ENCODE assay signal across 8 cellular contexts in the genomic region with DNA sequence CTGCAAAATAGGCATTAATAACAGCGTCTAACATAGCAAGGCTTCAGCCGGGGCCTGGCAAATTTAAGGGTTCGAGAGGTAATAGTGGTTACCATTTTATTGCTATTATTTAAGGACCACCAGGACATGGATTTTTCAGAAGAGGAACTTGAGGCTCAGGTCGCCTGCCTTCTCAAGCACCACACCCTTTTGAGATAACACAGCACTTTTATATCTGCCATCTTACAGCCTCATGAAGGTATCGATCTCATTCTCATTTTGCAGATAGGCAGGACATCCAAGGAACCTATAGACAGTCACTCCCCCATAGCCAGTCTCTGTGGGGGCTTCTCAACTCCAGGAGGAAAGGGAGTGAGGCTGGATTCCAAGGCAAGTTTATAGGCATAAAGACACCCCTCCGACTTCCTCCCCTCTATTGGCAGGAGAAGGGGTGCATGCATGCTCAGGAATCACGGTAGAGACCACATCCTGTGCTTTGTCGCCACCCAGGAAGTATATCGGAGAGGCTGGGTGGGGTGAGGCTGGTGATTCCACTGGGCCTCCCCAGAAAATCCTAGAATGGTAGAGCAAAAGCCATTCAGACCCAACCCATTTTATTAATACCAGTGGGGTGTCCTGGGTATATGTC. TPM values are rescaled to one million over a fixed set of nuclear protein-coding genes. Genes with fewer than 3 reads are reported as not detected.
DNase-seq lines count a peak whose midpoint lies in the region; ATAC-seq and TF ChIP-seq lines count a peak whose summit lies in the region.

No MANE protein-coding gene starts in this region.

- TF ChIP-seq POLR2A in GM19099 (IDR thresholded peaks at IDR 0.05; ENCODE audit: extremely low read depth, insufficient read length, low read depth): peak; percentile 48

- H3K27me3 Mint-ChIP-seq in stimulated activated naive CD8-positive, alpha-beta T cell treated with anti-CD3 and anti-CD28 coated beads, Interleukin-15, Interleukin-2, amounts not matched to agents 100 ng/mL and 50 ng/mL, for 24 hours: no peaks in the 10 kb centered on the region

- no peaks in the 10 kb centered on the region for H3K9me3 ChIP-seq in hepatocyte (ENCODE audit: low read depth)

- H3K4me2 ChIP-seq in hepatocyte: peak overlapping the region; percentile 79

- CTCF ChIA-PET in HEK293T (lab: Yijun Ruan, JAX): no interaction called here

- 68% methylated on average over 9 of the region's 9 CpGs for WGBS in hepatocyte (ENCODE audit: low lambda C conversion rate, missing lambda C conversion rate)

- no peaks in the 10 kb centered on the region for H4K20me1 ChIP-seq in hepatocyte (ENCODE audit: insufficient read depth, poor library complexity, severe bottlenecking)

- TF ChIP-seq CTCF in hepatocyte (IDR thresholded peaks at IDR 0.05; ENCODE audit: poor library complexity): no peak

- no peak overlapping the region for H2AFZ ChIP-seq in hepatocyte

- peak overlapping the region; percentile 98 for H3K4me3 Mint-ChIP-seq in stimulated activated naive CD8-positive, alpha-beta T cell treated with anti-CD3 and anti-CD28 coated beads, Interleukin-15, Interleukin-2, amounts not matched to agents 100 ng/mL and 50 ng/mL, for 24 hours

- peaks cover 77% of the 10 kb centered on the region for H3K4me1 Mint-ChIP-seq in stimulated activated naive CD8-positive, alpha-beta T cell treated with anti-CD3 and anti-CD28 coated beads, Interleukin-15, Interleukin-2, amounts not matched to agents 100 ng/mL and 50 ng/mL, for 24 hours (ENCODE audit: low read depth)

- H3K9me3 Mint-ChIP-seq in stimulated activated naive CD8-positive, alpha-beta T cell treated with anti-CD3 and anti-CD28 coated beads, Interleukin-15, Interleukin-2, amounts not matched to agents 100 ng/mL and 50 ng/mL, for 24 hours: no peaks in the 10 kb centered on the region

- no peaks in the 10 kb centered on the region for H3K36me3 ChIP-seq in hepatocyte (replicated peaks; ENCODE audit: insufficient read depth, low read depth)

- peak; percentile 47 for DNase-seq in activated T-cell treated with anti-CD3 and anti-CD28 coated beads for 48 hours (ENCODE audit: low read depth)
- no peak for DNase-seq in hepatocyte (ENCODE audit: low spot score)
- DNase-seq in HEK293T (ENCODE audit: extremely low spot score): no peak
- no peak for DNase-seq in H4 (ENCODE audit: low spot score)
- DNase-seq in NCI-H1092 (lab: John Stamatoyannopoulos, UW): no peak

- POLR2A ChIA-PET in HEK293T (lab: Yijun Ruan, JAX): interaction anchor here (1.0 to 1.1 kb wide), 2 partner anchors 10 to 97 kb away, joined by 3 read pairs; partner anchors contain the start of gene GM2A

- H3K79me2 ChIP-seq in hepatocyte: peaks cover 69% of the 10 kb centered on the region

- H3K27ac ChIP-seq in hepatocyte: peak overlapping the region; percentile 84

- peak overlapping the region; percentile 83 for H3K27ac Mint-ChIP-seq in stimulated activated naive CD8-positive, alpha-beta T cell treated with anti-CD3 and anti-CD28 coated beads, Interleukin-15, Interleukin-2, amounts not matched to agents 100 ng/mL and 50 ng/mL, for 24 hours

- H3K4me1 ChIP-seq in hepatocyte (ENCODE audit: insufficient read depth): peaks cover 52% of the 10 kb centered on the region

- ATAC-seq in HG03460 (IDR thresholded peaks at IDR 0.05; ENCODE audit: unreplicated experiment): peak; percentile 39

- peaks cover 44% of the 10 kb centered on the region for H3K36me3 Mint-ChIP-seq in stimulated activated naive CD8-positive, alpha-beta T cell treated with anti-CD3 and anti-CD28 coated beads, Interleukin-15, Interleukin-2, amounts not matched to agents 100 ng/mL and 50 ng/mL, for 24 hours (ENCODE audit: low read depth)

- H3K27me3 ChIP-seq in hepatocyte: no peaks in the 10 kb centered on the region

- H3K4me3 ChIP-seq in hepatocyte: no peak overlapping the region

- no peaks in the 10 kb centered on the region for H3K9me2 ChIP-seq in hepatocyte (replicated peaks; ENCODE audit: insufficient read depth)

TF ChIP-seq in HEK293T, 16 proteins besides CTCF, POLR2A, EP300 and RAD21:
- TF ChIP-seq L3MBTL2 (conservative IDR thresholded peaks at IDR 0.05) (no peak), BHLHE40 (IDR thresholded peaks at IDR 0.05; ENCODE audit: borderline replicate concordance) (no peak), SP1 (IDR thresholded peaks at IDR 0.05) (no peak), FOXA1 (IDR thresholded peaks at IDR 0.05) (no peak), ARNT (IDR thresholded peaks at IDR 0.05) (no peak), NFRKB (IDR thresholded peaks at IDR 0.05) (no peak), FOXK2 (IDR thresholded peaks at IDR 0.05) (no peak), LEF1 (IDR thresholded peaks at IDR 0.05; ENCODE audit: borderline replicate concordance) (no peak), SUZ12 (IDR thresholded peaks at IDR 0.05) (no peak), FOXM1 (IDR thresholded peaks at IDR 0.05; ENCODE audit: borderline replicate concordance) (no peak), ELF4 (IDR thresholded peaks at IDR 0.05) (no peak), HDGF (IDR thresholded peaks at IDR 0.05; ENCODE audit: borderline replicate concordance) (no peak)
- TF ChIP-seq, protein P1, sequence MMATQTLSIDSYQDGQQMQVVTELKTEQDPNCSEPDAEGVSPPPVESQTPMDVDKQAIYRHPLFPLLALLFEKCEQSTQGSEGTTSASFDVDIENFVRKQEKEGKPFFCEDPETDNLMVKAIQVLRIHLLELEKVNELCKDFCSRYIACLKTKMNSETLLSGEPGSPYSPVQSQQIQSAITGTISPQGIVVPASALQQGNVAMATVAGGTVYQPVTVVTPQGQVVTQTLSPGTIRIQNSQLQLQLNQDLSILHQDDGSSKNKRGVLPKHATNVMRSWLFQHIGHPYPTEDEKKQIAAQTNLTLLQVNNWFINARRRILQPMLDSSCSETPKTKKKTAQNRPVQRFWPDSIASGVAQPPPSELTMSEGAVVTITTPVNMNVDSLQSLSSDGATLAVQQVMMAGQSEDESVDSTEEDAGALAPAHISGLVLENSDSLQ (IDR thresholded peaks at IDR 0.05): no peak
TF ChIP-seq in HEK293T: peak in this region for 0.

RNA-seq across cellular contexts. Expression of gene ANXA6, which starts 2.3 kb away (rescaled TPM):
- 148 and 152 TPM in 2 replicates for total RNA-seq in hepatocyte
- 116 and 122 TPM in 2 replicates for polyA plus RNA-seq in hepatocyte
- 113 and 131 TPM in 2 replicates for total RNA-seq in H4 (2014; rRNA removed; shearing (Covaris generic))
